1 cellular context compared by ENCODE assay signal in genomic region chr5:39178856-39179255, GRCh38.
TF ChIP-seq lines count a peak whose summit lies in the region.

No MANE protein-coding gene starts in this region.

TF ChIP-seq in GM23338, 12 proteins besides CTCF, POLR2A, EP300 and RAD21 (continued from another document):
- no peak for TF ChIP-seq ZNF462 (CRISPR knock-in tag; IDR thresholded peaks at IDR 0.05)
- no peak for TF ChIP-seq ZNF114 (CRISPR knock-in tag; IDR thresholded peaks at IDR 0.05)
TF ChIP-seq in GM23338: peak in this region for 0.
